In the genomic region with DNA sequence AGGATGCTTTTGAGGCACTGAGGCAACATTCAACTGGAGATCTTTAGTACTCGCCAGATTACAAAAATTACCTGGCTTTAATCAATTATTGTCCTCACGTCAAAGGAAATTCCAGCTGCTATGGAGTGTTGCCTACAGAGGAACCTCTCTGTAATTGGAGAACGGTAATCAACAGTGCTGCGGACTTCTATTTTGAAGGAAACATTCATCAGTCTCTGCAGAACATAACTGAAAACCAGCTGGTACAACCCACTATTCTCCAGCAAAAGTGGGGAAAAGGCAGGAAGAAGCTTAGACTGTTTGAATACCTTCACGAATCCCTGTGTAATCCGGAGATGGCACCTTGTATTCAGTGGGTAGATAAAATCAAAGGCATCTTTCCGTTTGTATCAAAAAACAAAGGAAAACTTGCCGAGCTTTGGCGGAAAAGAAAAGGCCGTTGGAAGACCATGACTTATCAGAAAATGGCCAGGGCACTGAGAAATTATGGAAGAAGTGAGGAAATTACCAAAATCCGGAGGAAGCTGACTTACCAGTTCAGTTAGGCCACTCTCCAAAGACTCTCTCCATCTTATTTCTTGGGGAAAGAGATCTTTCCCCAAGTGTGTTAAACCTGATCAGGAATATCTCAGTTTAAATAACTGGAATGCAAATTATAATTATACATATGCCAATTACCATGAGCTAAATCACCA, we compare ENCODE assay signal across 1 cellular context.
TF ChIP-seq lines count a peak whose summit lies in the region.

No MANE protein-coding gene starts in this region.

TF ChIP-seq in endothelial cell of umbilical vein, 7 proteins besides CTCF, POLR2A, EP300 and RAD21:
- TF ChIP-seq POLR2AphosphoS5 (IDR thresholded peaks at IDR 0.05; ENCODE audit: insufficient read depth, low read depth, low read length), result no peak
- peak; percentile 74 for TF ChIP-seq GATA2 (IDR thresholded peaks at IDR 0.05; ENCODE audit: insufficient read depth, insufficient read length, low read depth, low read length)
